1 cellular context compared by ENCODE assay signal in the genomic region with DNA sequence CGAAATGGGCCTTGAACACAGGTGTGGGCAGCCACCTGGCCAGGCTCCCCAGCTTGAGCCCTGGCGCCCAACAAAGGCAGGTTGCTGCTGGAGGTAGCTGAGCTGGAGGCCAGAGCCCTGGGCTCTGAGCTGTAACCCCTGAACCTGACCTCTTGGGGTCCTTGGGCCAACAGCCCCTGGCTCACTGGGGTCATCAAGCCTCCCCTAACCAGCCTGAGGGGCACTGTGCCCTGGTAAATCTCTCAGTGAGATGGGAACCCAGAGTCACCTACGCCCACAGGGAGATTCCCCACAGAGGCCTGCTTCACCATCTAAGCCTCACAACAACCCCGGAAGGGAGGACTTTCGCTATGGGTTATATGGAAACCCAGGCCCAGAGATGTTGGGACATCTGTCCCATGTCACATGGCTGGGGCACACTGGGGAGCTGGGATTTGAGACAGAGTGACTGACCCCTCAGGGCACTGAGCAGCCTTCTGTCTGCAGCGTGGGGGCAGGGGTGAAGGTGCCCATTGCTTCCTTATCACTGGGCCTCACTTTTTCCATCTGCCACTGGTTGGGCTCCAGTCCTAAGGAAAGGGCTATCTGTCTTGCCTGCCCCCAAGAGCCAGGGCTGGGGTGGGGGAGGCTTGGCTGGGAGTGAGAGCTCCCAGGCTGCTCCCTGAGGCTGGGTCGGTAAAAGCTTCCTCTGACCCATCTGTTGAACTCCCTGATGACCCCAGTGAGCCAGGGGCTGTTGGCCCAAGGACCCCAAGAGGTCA.
TF ChIP-seq lines count a peak whose summit lies in the region.

No MANE protein-coding gene starts in this region.

TF ChIP-seq in H1, 55 proteins besides CTCF, POLR2A, EP300 and RAD21 (continued from another document):
- TF ChIP-seq CHD7 (IDR thresholded peaks at IDR 0.05; ENCODE audit: insufficient replicate concordance, low read length) (no peak), CEBPB (IDR thresholded peaks at IDR 0.05; ENCODE audit: low read depth, low read length) (no peak)
